Comparison of ENCODE assay signal across 33 cellular contexts in genomic region chr20:60270341-60270740, GRCh38.
"Had no signal": no experiment of that assay in that cellular context is flagged by ENCODE, and none has a peak within 500 bp of the region (broad histone marks: within the 10 kb centered on the region; RNA-seq: fewer than 3 reads in every experiment).

No MANE protein-coding gene starts in this region.

- H3K9me3 ChIP-seq: ascending aorta had no signal

- H3K4me1 ChIP-seq: ascending aorta had no signal

- DNase-seq: activated CD4-positive, alpha-beta memory T cell treated with anti-CD3 and anti-CD28 coated beads, Interleukin-2, amount 10 ng/mL, durations not matched to agents 7 days and 5 days; activated CD4-positive, alpha-beta T cell treated with anti-CD3 and anti-CD28 coated beads for 1 hour; activated CD4-positive, alpha-beta T cell treated with anti-CD3 and anti-CD28 coated beads for 36 hours; activated CD4-positive, alpha-beta T cell treated with anti-CD3 and anti-CD28 coated beads for 48 hours; activated CD4-positive, alpha-beta T cell treated with anti-CD3 and anti-CD28 coated beads, Interleukin-2, amount 10 ng/mL, durations not matched to agents 7 days and 5 days; activated CD4-positive, alpha-beta T cell treated with anti-CD3 and anti-CD28 coated beads, Interleukin-2, amount 50 U/mL, for 48 hours; activated CD4-positive, CD25-positive, alpha-beta regulatory T cell; activated CD8-positive, alpha-beta memory T cell treated with anti-CD3 and anti-CD28 coated beads for 24 hours; activated CD8-positive, alpha-beta memory T cell treated with anti-CD3 and anti-CD28 coated beads, Interleukin-2, amount 10 ng/mL, durations not matched to agents 7 days and 5 days; activated CD8-positive, alpha-beta memory T cell treated with anti-CD3 and anti-CD28 coated beads, Interleukin-2, amount 50 U/mL, for 48 hours; activated CD8-positive, alpha-beta T cell treated with anti-CD3 and anti-CD28 coated beads, Interleukin-2, amount 10 ng/mL, durations not matched to agents 7 days and 5 days; activated effector memory CD4-positive, alpha-beta T cell treated with Interleukin-2 at 50 U/mL for 16 hours; activated gamma-delta T cell; activated naive CD4-positive, alpha-beta T cell treated with anti-CD3 and anti-CD28 coated beads, Interleukin-2, amount 10 ng/mL, durations not matched to agents 7 days and 5 days; activated naive CD4-positive, alpha-beta T cell treated with Interleukin-2 at 50 U/mL for 16 hours; activated naive CD8-positive, alpha-beta T cell treated with anti-CD3 and anti-CD28 coated beads, Interleukin-2, amount 10 ng/mL, durations not matched to agents 7 days and 5 days; activated naive CD8-positive, alpha-beta T cell treated with anti-CD3 and anti-CD28 coated beads, Interleukin-2, amount 50 U/mL, for 24 hours; activated T-cell treated with anti-CD3 and anti-CD28 coated beads, Interleukin-2, amount 50 U/mL, for 24 hours; activated T-cell treated with anti-CD3 and anti-CD28 coated beads, Interleukin-2, amount 50 U/mL, for 48 hours; amygdala; anterior cingulate cortex; caudate nucleus; cerebellar nuclear complex; T-helper 1 cell; T-helper 2 cell; T-helper 9 cell; WERI-Rb-1 had no signal

- H3K4me3 ChIP-seq: ascending aorta, cardiac muscle cell had no signal

- H3K27me3 ChIP-seq: ascending aorta, cardiac muscle cell had no signal

- H3K27ac ChIP-seq: ascending aorta, cardiac muscle cell, WERI-Rb-1 had no signal

- ATAC-seq: activated CD4-positive, alpha-beta T cell treated with anti-CD3 and anti-CD28 coated beads for 36 hours; activated CD4-positive, CD25-positive, alpha-beta regulatory T cell treated with anti-CD3 and anti-CD28 coated beads, Interleukin-2, amount 50 U/mL, for 24 hours; activated CD8-positive, alpha-beta memory T cell treated with anti-CD3 and anti-CD28 coated beads, Interleukin-2, amount 10 ng/mL, durations not matched to agents 7 days and 5 days; activated CD8-positive, alpha-beta T cell treated with anti-CD3 and anti-CD28 coated beads, Interleukin-2, amount 10 ng/mL, durations not matched to agents 7 days and 5 days; activated naive CD8-positive, alpha-beta T cell treated with anti-CD3 and anti-CD28 coated beads, Interleukin-2, amount 50 U/mL, for 24 hours; WTC11 had no signal

- FAIRE-seq: bronchial epithelial cell, TTC549 had no signal

- H3K36me3 ChIP-seq: ascending aorta, cardiac muscle cell, WERI-Rb-1 had no signal
